In genomic region chr6:137715589-137716045, GRCh38 we compare ENCODE assay signal across 11 cellular contexts.
DNase-seq lines count a peak whose midpoint lies in the region; ATAC-seq and TF ChIP-seq lines count a peak whose summit lies in the region.
"Had no signal": no experiment of that assay in that cellular context is flagged by ENCODE, and none has a peak within 500 bp of the region (broad histone marks: within the 10 kb centered on the region; RNA-seq: fewer than 3 reads in every experiment).

No MANE protein-coding gene starts in this region.

- no peaks in the 10 kb centered on the region for H3K9me2 ChIP-seq in GM23248 (ENCODE audit: insufficient read depth)

- intact Hi-C loops in CD4-positive, alpha-beta memory T cell (cut with micrococcal nuclease): loop anchor here (1.0 to 5.0 kb wide), 4 partner anchors 21 to 152 kb away; partner anchors contain the start of gene TNFAIP3
- intact Hi-C loops in activated CD8-positive, alpha-beta T cell treated with anti-CD3 and anti-CD28 coated beads for 36 hours (cut with micrococcal nuclease): no loop called here
- intact Hi-C loops in left lung (cut with DNase I): no loop called here

- no peaks in the 10 kb centered on the region for H3K27me3 ChIP-seq in CD4-positive, alpha-beta memory T cell (ENCODE audit: insufficient read depth, low read length)
- H3K27me3 ChIP-seq in GM23248 (replicated peaks; ENCODE audit: insufficient read depth) (no peaks in the 10 kb centered on the region), left lung (no peaks in the 10 kb centered on the region), brain microvascular endothelial cell (replicated peaks) (no peaks in the 10 kb centered on the region)

- no peak overlapping the region for H2AFZ ChIP-seq in GM23248

- H3K27ac ChIP-seq in CD4-positive, alpha-beta memory T cell (ENCODE audit: low read depth, low read length): peak overlapping the region; percentile 83
- H3K27ac ChIP-seq in GM23248: no peak overlapping the region; the same call in 1 of the 2 replicates
- H3K27ac ChIP-seq in left lung: no peak overlapping the region
- H3K27ac ChIP-seq in brain microvascular endothelial cell: no peak overlapping the region
- H3K27ac ChIP-seq: epithelial cell of prostate, KMS-11 had no signal

- peaks cover 41 to 68% (median 54%) of the 10 kb centered on the region in 4 donors for H3K4me1 Mint-ChIP-seq in CD4-positive, alpha-beta memory T cell
- peaks cover 50% of the 10 kb centered on the region for H3K4me1 Mint-ChIP-seq in activated CD8-positive, alpha-beta T cell treated with anti-CD3 and anti-CD28 coated beads for 36 hours (ENCODE audit: low read depth)

- H3K4me2 ChIP-seq in GM23248 (ENCODE audit: unreplicated experiment): no peak overlapping the region
- H3K4me2 ChIP-seq: KMS-11 had no signal

- no peaks in the 10 kb centered on the region for H4K20me1 ChIP-seq in GM23248 (ENCODE audit: insufficient read depth)

- peak; percentile 83 for ATAC-seq in activated CD8-positive, alpha-beta T cell treated with anti-CD3 and anti-CD28 coated beads for 36 hours
- ATAC-seq in left lung (peak; percentile 35), GM19324 (IDR thresholded peaks at IDR 0.05; ENCODE audit: low FRiP score, unreplicated experiment) (no peak)

- no peak overlapping the region for H3K4me3 ChIP-seq in CD4-positive, alpha-beta memory T cell (ENCODE audit: low read length in 2 of 2)
- H3K4me3 ChIP-seq in GM23248 (no peak overlapping the region), left lung (no peak overlapping the region), brain microvascular endothelial cell (ENCODE audit: low read depth, low read length) (no peak overlapping the region)

- peak overlapping the region in 6 of 8 donors; percentile 1 to 73 (median 69) for H3K4me3 Mint-ChIP-seq in CD4-positive, alpha-beta memory T cell
- no peak overlapping the region for H3K4me3 Mint-ChIP-seq in activated CD8-positive, alpha-beta T cell treated with anti-CD3 and anti-CD28 coated beads for 36 hours

- peak overlapping the region; percentile 93 to 100 (median 99) for H3K27ac Mint-ChIP-seq in CD4-positive, alpha-beta memory T cell
- H3K27ac Mint-ChIP-seq in activated CD8-positive, alpha-beta T cell treated with anti-CD3 and anti-CD28 coated beads for 36 hours: peak overlapping the region; percentile 92

- peaks cover 0 to 1% of the 10 kb centered on the region in 2 donors for H3K36me3 Mint-ChIP-seq in CD4-positive, alpha-beta memory T cell
- H3K36me3 Mint-ChIP-seq in activated CD8-positive, alpha-beta T cell treated with anti-CD3 and anti-CD28 coated beads for 36 hours (ENCODE audit: low read depth): peaks cover 9% of the 10 kb centered on the region

- peaks cover 0 to 6% (median 2%) of the 10 kb centered on the region in 8 donors for H3K9me3 Mint-ChIP-seq in CD4-positive, alpha-beta memory T cell
- peaks cover 10% of the 10 kb centered on the region for H3K9me3 Mint-ChIP-seq in activated CD8-positive, alpha-beta T cell treated with anti-CD3 and anti-CD28 coated beads for 36 hours

- H3K79me2 ChIP-seq in GM23248 (ENCODE audit: insufficient read depth): no peaks in the 10 kb centered on the region

- no peak for TF ChIP-seq CTCF in activated CD8-positive, alpha-beta T cell treated with anti-CD3 and anti-CD28 coated beads for 36 hours (IDR thresholded peaks at IDR 0.05)
- TF ChIP-seq CTCF in left lung (IDR thresholded peaks at IDR 0.05) (no peak), brain microvascular endothelial cell (IDR thresholded peaks at IDR 0.05; ENCODE audit: low read depth, low read length, missing control alignments) (no peak)

- peaks cover 53% of the 10 kb centered on the region for H3K4me1 ChIP-seq in CD4-positive, alpha-beta memory T cell (ENCODE audit: insufficient read depth, low read length)
- H3K4me1 ChIP-seq in GM23248 (ENCODE audit: insufficient read depth): 0 out of 2 replicates have a peak, but pooled peaks cover 4% of the 10 kb centered on the region
- peaks cover 0 to 16% of the 10 kb centered on the region in 2 donors for H3K4me1 ChIP-seq in left lung

- in situ Hi-C loops in GM23248 (cut with MboI): loop anchor here (5.0 to 25.0 kb wide), 3 partner anchors 152 to 397 kb away; partner anchors contain the start of genes PERP and TNFAIP3
- in situ Hi-C loops in brain microvascular endothelial cell (cut with HindIII; ENCODE audit: low pct_ligation_motif_present, low sequenced_read_pairs): no loop called here

- no peak overlapping the region for H3K9ac ChIP-seq in GM23248
- H3K9ac ChIP-seq: KMS-11 had no signal

- H3F3A ChIP-seq in GM23248 (ENCODE audit: insufficient read depth): peaks cover 10% of the 10 kb centered on the region; the same call in 1 of the 2 replicates

- CTCF ChIA-PET in CD4-positive, alpha-beta memory T cell (lab: Charles Lee; ENCODE audit: partially characterized antibody): interaction anchor here (0.9 to 2.9 kb wide), 12 partner anchors 7 to 260 kb away, joined by 3 to 36 read pairs (median 6); partner anchors contain the start of gene TNFAIP3
- CTCF ChIA-PET in activated CD8-positive, alpha-beta T cell treated with anti-CD3 and anti-CD28 coated beads for 36 hours (lab: Charles Lee): interaction anchor here (0.6 to 3.3 kb wide), 15 partner anchors 7 to 291 kb away, joined by 3 to 37 read pairs (median 3); partner anchors contain the start of gene TNFAIP3

- peak; percentile 85 to 94 (median 89) for DNase-seq in CD4-positive, alpha-beta memory T cell
- peak; percentile 68 for DNase-seq in GM23248
- peak; percentile 41 for DNase-seq in activated CD8-positive, alpha-beta T cell treated with anti-CD3 and anti-CD28 coated beads for 36 hours
- no peak for DNase-seq in left lung
- DNase-seq in brain microvascular endothelial cell: no peak
- no peak for DNase-seq in ecto neural progenitor cell (ENCODE audit: low spot score)
- no peak for DNase-seq in anterior cingulate cortex (lab: John Stamatoyannopoulos, UW)
- DNase-seq: NCI-H2081 had no signal

- H3K27me3 Mint-ChIP-seq in CD4-positive, alpha-beta memory T cell: no peaks in the 10 kb centered on the region
- no peaks in the 10 kb centered on the region for H3K27me3 Mint-ChIP-seq in activated CD8-positive, alpha-beta T cell treated with anti-CD3 and anti-CD28 coated beads for 36 hours

- WGBS in GM23248 (ENCODE audit: low coverage in 1 of 2, low lambda C conversion rate in 2 of 2, missing lambda C conversion rate in 2 of 2), 2 experiments: 50 to 52% methylated on average over 4 of the region's 4 CpGs

- POLR2A ChIA-PET in CD4-positive, alpha-beta memory T cell (lab: Charles Lee; ENCODE audit: partially characterized antibody): interaction anchor here (0.8 to 4.2 kb wide), 21 partner anchors 7 to 1426 kb away, joined by 3 to 62 read pairs (median 5); partner anchors contain the start of genes BCLAF1 and TNFAIP3
- POLR2A ChIA-PET in activated CD8-positive, alpha-beta T cell treated with anti-CD3 and anti-CD28 coated beads for 36 hours (lab: Charles Lee): interaction anchor here (0.8 to 3.0 kb wide), 11 partner anchors 9 to 259 kb away, joined by 3 to 15 read pairs (median 4); partner anchors contain the start of gene TNFAIP3

- H3K36me3 ChIP-seq in CD4-positive, alpha-beta memory T cell (ENCODE audit: insufficient read depth, low read length): no peaks in the 10 kb centered on the region
- H3K36me3 ChIP-seq in GM23248 (ENCODE audit: low read depth) (no peaks in the 10 kb centered on the region), left lung (no peaks in the 10 kb centered on the region), brain microvascular endothelial cell (replicated peaks) (no peaks in the 10 kb centered on the region)

- no peaks in the 10 kb centered on the region for H3K9me3 ChIP-seq in CD4-positive, alpha-beta memory T cell (ENCODE audit: control insufficient read depth in 1 of 2, low read length in 2 of 2)
- no peaks in the 10 kb centered on the region for H3K9me3 ChIP-seq in GM23248 (ENCODE audit: low read depth)
- no peaks in the 10 kb centered on the region for H3K9me3 ChIP-seq in left lung

Comparison
In these comparisons a context has a peak if more than half of its experiments do, and no peak if none do; other contexts are left out.
1. DNase-seq: peak in CD4-positive, alpha-beta memory T cell (5 of 5), GM23248 (single experiment) and activated CD8-positive, alpha-beta T cell treated with anti-CD3 and anti-CD28 coated beads for 36 hours (single experiment); none in left lung (0 of 2), brain microvascular endothelial cell (single experiment), ecto neural progenitor cell (single experiment) and anterior cingulate cortex (0 of 58).